ENCODE assay signal across 1 cellular context in genomic region chr10:33295851-33296250, GRCh38.
TF ChIP-seq lines count a peak whose summit lies in the region.

No MANE protein-coding gene starts in this region.

TF ChIP-seq in IMR-90, 13 proteins besides CTCF, POLR2A, EP300 and RAD21:
- 0 out of 2 replicates have a peak, but pooled peaks have one; percentile 13 for TF ChIP-seq CEBPB (IDR thresholded peaks at IDR 0.05; ENCODE audit: low read depth, low read length)
- TF ChIP-seq BHLHE40 (IDR thresholded peaks at IDR 0.05; ENCODE audit: low read depth, low read length) = no peak
